8 cellular contexts compared by ENCODE assay signal in genomic region chr19:32580353-32580900, GRCh38. TPM values are rescaled to one million over a fixed set of nuclear protein-coding genes. Genes with fewer than 3 reads are reported as not detected.
A peak's percentile ranks its signal among the peaks of the same experiment; 100 is the strongest.
DNase-seq lines count a peak whose midpoint lies in the region; ATAC-seq and TF ChIP-seq lines count a peak whose summit lies in the region.

No MANE protein-coding gene starts in this region.

- intact Hi-C loops in activated CD4-positive, alpha-beta T cell treated with anti-CD3 and anti-CD28 coated beads for 36 hours (cut with DNase I, micrococcal nuclease) = loop anchor here (2.0 to 5.0 kb wide), 5 partner anchors 112 to 792 kb away; partner anchors contain the start of genes CEBPG (in 1 of the 2), GPATCH1 (in 1 of the 2) and NUDT19 (in 1 of the 2)

- TF ChIP-seq EP300 in suprapubic skin (IDR thresholded peaks at IDR 0.05) = no peak

- POLR2A ChIA-PET in activated CD4-positive, alpha-beta T cell treated with anti-CD3 and anti-CD28 coated beads for 36 hours (lab: Charles Lee) = interaction anchor here (0.6 to 0.9 kb wide), 3 partner anchors 15 to 37 kb away, joined by 3 to 4 read pairs (median 4); no protein-coding TSS in a partner anchor
- POLR2A ChIA-PET in GM10248 (lab: Yijun Ruan, JAX) = interaction anchor here (0.5 kb wide), 1 partner anchor 11 kb away, joined by 3 read pairs; no protein-coding TSS in a partner anchor

- no peak for TF ChIP-seq POLR2A in suprapubic skin (IDR thresholded peaks at IDR 0.05)

- peak; percentile 11 for ATAC-seq in activated CD4-positive, alpha-beta T cell treated with anti-CD3 and anti-CD28 coated beads for 36 hours
- peak; percentile 24 for ATAC-seq in HG03135 (IDR thresholded peaks at IDR 0.05; ENCODE audit: unreplicated experiment)
- peak; percentile 14 for ATAC-seq in activated T-helper 17 cell treated with anti-CD3 and anti-CD28 coated beads, Interleukin-2, amount 50 U/mL, for 72 hours (replicated peaks)

- H3K4me3 Mint-ChIP-seq in activated CD4-positive, alpha-beta T cell treated with anti-CD3 and anti-CD28 coated beads for 36 hours = peak overlapping the region; percentile 92
- peak overlapping the region; percentile 91 for H3K4me3 Mint-ChIP-seq in activated T-helper 17 cell treated with anti-CD3 and anti-CD28 coated beads, Interleukin-2, amount 50 U/mL, for 72 hours

- DNase-seq in activated CD4-positive, alpha-beta T cell treated with anti-CD3 and anti-CD28 coated beads for 36 hours = no peak
- DNase-seq in activated CD4-positive, alpha-beta T cell treated with anti-CD3 and anti-CD28 coated beads, Interleukin-2, amount 50 U/mL, for 1 hour = no peak
- DNase-seq in suprapubic skin (ENCODE audit: low spot score in 2 of 2) (no peak), SKM-1 (lab: John Stamatoyannopoulos, UW; ENCODE audit: unreplicated experiment) (no peak), GM10248 (ENCODE audit: extremely low spot score) (no peak)

- no peak overlapping the region for H3K9ac ChIP-seq in iPS-20b (ENCODE audit: low read depth, low read length)

- H3K27me3 Mint-ChIP-seq in activated CD4-positive, alpha-beta T cell treated with anti-CD3 and anti-CD28 coated beads for 36 hours = peaks cover 2% of the 10 kb centered on the region
- no peaks in the 10 kb centered on the region for H3K27me3 Mint-ChIP-seq in activated T-helper 17 cell treated with anti-CD3 and anti-CD28 coated beads, Interleukin-2, amount 50 U/mL, for 72 hours

- H3K9me3 ChIP-seq in iPS-20b (ENCODE audit: insufficient read depth, low read depth, low read length) (no peaks in the 10 kb centered on the region), suprapubic skin (no peaks in the 10 kb centered on the region)

- H3K4me1 ChIP-seq in iPS-20b (ENCODE audit: insufficient read depth, low read length) (no peaks in the 10 kb centered on the region), suprapubic skin (peaks cover 18% of the 10 kb centered on the region)

- peaks cover 28% of the 10 kb centered on the region for H3K4me1 Mint-ChIP-seq in activated CD4-positive, alpha-beta T cell treated with anti-CD3 and anti-CD28 coated beads for 36 hours
- H3K4me1 Mint-ChIP-seq in activated T-helper 17 cell treated with anti-CD3 and anti-CD28 coated beads, Interleukin-2, amount 50 U/mL, for 72 hours = peaks cover 12% of the 10 kb centered on the region

- peak overlapping the region; percentile 91 for H3K27ac Mint-ChIP-seq in activated CD4-positive, alpha-beta T cell treated with anti-CD3 and anti-CD28 coated beads for 36 hours
- peak overlapping the region; percentile 90 for H3K27ac Mint-ChIP-seq in activated T-helper 17 cell treated with anti-CD3 and anti-CD28 coated beads, Interleukin-2, amount 50 U/mL, for 72 hours

- no peaks in the 10 kb centered on the region for H3K9me3 Mint-ChIP-seq in activated CD4-positive, alpha-beta T cell treated with anti-CD3 and anti-CD28 coated beads for 36 hours (ENCODE audit: low read depth)
- H3K9me3 Mint-ChIP-seq in activated T-helper 17 cell treated with anti-CD3 and anti-CD28 coated beads, Interleukin-2, amount 50 U/mL, for 72 hours = no peaks in the 10 kb centered on the region

- CTCF ChIA-PET in activated CD4-positive, alpha-beta T cell treated with anti-CD3 and anti-CD28 coated beads for 36 hours (lab: Charles Lee) = interaction anchor here (0.8 to 1.2 kb wide), 3 partner anchors 8 to 241 kb away, joined by 4 to 6 read pairs (median 4); no protein-coding TSS in a partner anchor
- CTCF ChIA-PET in GM10248 (lab: Yijun Ruan, JAX) = interaction anchor here (1.0 to 1.5 kb wide), 4 partner anchors 10 to 1897 kb away, joined by 3 to 4 read pairs (median 4); no protein-coding TSS in a partner anchor

- peak overlapping the region; percentile 85 for H3K4me3 ChIP-seq in iPS-20b (ENCODE audit: low read length)
- peak overlapping the region; percentile 93 for H3K4me3 ChIP-seq in suprapubic skin

- H3K27me3 ChIP-seq in iPS-20b (ENCODE audit: insufficient read depth, low read length) = peaks cover 16% of the 10 kb centered on the region
- H3K27me3 ChIP-seq in suprapubic skin = no peaks in the 10 kb centered on the region

- peaks cover 29% of the 10 kb centered on the region for H3K36me3 Mint-ChIP-seq in activated CD4-positive, alpha-beta T cell treated with anti-CD3 and anti-CD28 coated beads for 36 hours (ENCODE audit: low read depth)
- H3K36me3 Mint-ChIP-seq in activated T-helper 17 cell treated with anti-CD3 and anti-CD28 coated beads, Interleukin-2, amount 50 U/mL, for 72 hours (ENCODE audit: low read depth) = peaks cover 36% of the 10 kb centered on the region

- H3K36me3 ChIP-seq in iPS-20b (ENCODE audit: insufficient read depth, low read depth, low read length) = peaks cover 30% of the 10 kb centered on the region
- peaks cover 14% of the 10 kb centered on the region for H3K36me3 ChIP-seq in suprapubic skin

- TF ChIP-seq CTCF in suprapubic skin (IDR thresholded peaks at IDR 0.05) (no peak), GM10248 (IDR thresholded peaks at IDR 0.05; ENCODE audit: control extremely low read depth, extremely low read depth, low read depth, missing control alignments) (no peak)

- H3K27ac ChIP-seq in iPS-20b (ENCODE audit: low read length) = no peak overlapping the region
- peak overlapping the region; percentile 92 for H3K27ac ChIP-seq in suprapubic skin

- WGBS in suprapubic skin = 23% methylated on average over 22 of the region's 22 CpGs

RNA-seq across cellular contexts. Expression of gene PDCD5, which starts 0.6 kb away (rescaled TPM):
- 100 to 1,000 TPM; 268 to 272 TPM for total RNA-seq in activated CD4-positive, alpha-beta T cell treated with anti-CD3 and anti-CD28 coated beads for 36 hours
- total RNA-seq in activated T-helper 17 cell treated with anti-CD3 and anti-CD28 coated beads, Interleukin-2, amount 50 U/mL, for 72 hours = 100 to 1,000 TPM in 1 of 2 donors, 10 to 100 TPM in 1; 81.6 to 138 TPM
- 10 to 100 TPM; 60.1 to 93.0 (median 68.3) TPM for total RNA-seq in suprapubic skin
